In the genomic region with DNA sequence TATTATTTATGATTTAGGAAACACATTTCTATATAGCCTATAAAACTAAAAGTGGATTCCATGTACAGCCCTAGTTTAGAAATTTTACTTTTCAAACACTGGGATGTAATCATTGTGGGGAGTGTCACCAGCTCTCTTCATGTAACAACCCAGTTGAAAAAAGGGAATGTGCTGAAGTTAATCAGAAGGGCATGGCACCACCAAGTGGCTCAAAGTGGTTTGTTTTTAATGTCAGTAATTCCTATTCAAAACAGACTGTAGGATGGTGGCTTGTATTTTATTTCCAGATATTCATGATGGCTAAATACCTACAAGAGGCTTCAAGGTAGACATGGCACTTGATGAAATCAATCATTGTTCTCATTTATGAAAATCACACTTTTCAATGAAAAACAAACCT, we compare ENCODE assay signal across 8 cellular contexts. TPM values are rescaled to one million over a fixed set of nuclear protein-coding genes. Genes with fewer than 3 reads are reported as not detected.
DNase-seq lines count a peak whose midpoint lies in the region; ATAC-seq, FAIRE-seq and TF ChIP-seq lines count a peak whose summit lies in the region.

No MANE protein-coding gene starts in this region.

- ATAC-seq in heart left ventricle (peak; percentile 51 to 63 (median 62)), HG03521 (IDR thresholded peaks at IDR 0.05; ENCODE audit: unreplicated experiment) (no peak), HG03565 (IDR thresholded peaks at IDR 0.05; ENCODE audit: unreplicated experiment) (no peak), HG02571 (IDR thresholded peaks at IDR 0.05; ENCODE audit: unreplicated experiment) (no peak)

- TF ChIP-seq POLR2A in heart left ventricle (IDR thresholded peaks at IDR 0.05), result no peak

- FAIRE-seq in D721Med (lab: Jason Lieb, UNC) (no peak), RCC 7860 (lab: Jason Lieb, UNC) (no peak)

- intact Hi-C loops in heart left ventricle (cut with DNase I), result loop anchor here (2.0 to 5.0 kb wide), 5 partner anchors 181 to 231 kb away; partner anchors contain the start of gene SLC9A4 (in 9 of the 10)

- H3K4me3 ChIP-seq in heart left ventricle, result no peak overlapping the region

- peak; percentile 40 for TF ChIP-seq CTCF in D721Med (IDR thresholded peaks at IDR 0.05; ENCODE audit: insufficient read depth, missing control alignments)
- peak in 11 of 12 donors; percentile 15 to 51 (median 37) for TF ChIP-seq CTCF in heart left ventricle (IDR thresholded peaks at IDR 0.05)

- no peaks in the 10 kb centered on the region for H3K9me3 ChIP-seq in heart left ventricle

- no peaks in the 10 kb centered on the region for H3K36me3 ChIP-seq in heart left ventricle

- no peaks in the 10 kb centered on the region for H3K4me1 ChIP-seq in heart left ventricle

- peaks cover 0 to 14% (median 5%) of the 10 kb centered on the region in 9 donors for H3K27me3 ChIP-seq in heart left ventricle

- DNase-seq in D721Med (ENCODE audit: insufficient read length, low spot score) (no peak), H4 (ENCODE audit: low spot score) (peak; percentile 38), RPMI7951 (ENCODE audit: low read depth) (peak; percentile 31), heart left ventricle (no peak), RCC 7860 (ENCODE audit: low spot score) (no peak)

- H3K27ac ChIP-seq in heart left ventricle, result no peak overlapping the region

RNA-seq across cellular contexts. Expression of gene TMEM182, which starts 58.1 kb away (rescaled TPM):
- 4.5 TPM in 2 replicates for total RNA-seq in H4 (2014; rRNA removed; shearing (Covaris generic))
- 2.3 and 3.4 TPM in 2 replicates for total RNA-seq in RPMI7951 (2014; rRNA removed; shearing (Covaris generic))
- total RNA-seq in heart left ventricle, result 100 to 1,000 TPM in 7 of 9 donors, 10 to 100 TPM in 2; 68.7 to 179 (median 149) TPM
- polyA plus RNA-seq in heart left ventricle, result 10 to 100 TPM in 1 of 2 donors, 1 to 10 TPM in 1; 7.5 to 42.1 TPM

Comparison
In these comparisons a context has a peak if more than half of its experiments do, and no peak if none do; other contexts are left out.
1. DNase-seq: peak in H4 (single experiment) and RPMI7951 (single experiment); none in D721Med (single experiment), heart left ventricle (0 of 5) and RCC 7860 (single experiment).
2. ATAC-seq: peak in heart left ventricle (4 of 4); none in HG03521 (single experiment), HG03565 (single experiment) and HG02571 (single experiment).
3. RNA of gene TMEM182, which starts 58.1 kb away (total RNA-seq): 68.7 to 179 TPM in heart left ventricle; 4.5 TPM in H4 and 2.3 to 3.4 TPM in RPMI7951; every median in the first group is over 10 times any median in the second.